In genomic region chr9:137067860-137068538, GRCh38 we compare ENCODE assay signal across 8 cellular contexts. TPM values are rescaled to one million over a fixed set of nuclear protein-coding genes. Genes with fewer than 3 reads are reported as not detected.
DNase-seq lines count a peak whose midpoint lies in the region; ATAC-seq and TF ChIP-seq lines count a peak whose summit lies in the region.

No MANE protein-coding gene starts in this region.

- H3K36me3 ChIP-seq in OCI-LY3 (replicated peaks; ENCODE audit: low read depth, low read length): no peaks in the 10 kb centered on the region

- CTCF ChIA-PET in activated CD8-positive, alpha-beta memory T cell treated with anti-CD3 and anti-CD28 coated beads, Interleukin-2, amount 10 ng/mL, durations not matched to agents 7 days and 5 days (lab: Charles Lee): interaction anchor here (0.6 to 10.2 kb wide), 53 partner anchors 9 to 338 kb away, joined by 3 to 183 read pairs (median 5); partner anchors contain the start of genes ABCA2, AJM1, CCDC183 and CYSRT1

- H3K9ac ChIP-seq in OCI-LY3 (ENCODE audit: low read length): no peak overlapping the region

- H3K4me3 Mint-ChIP-seq in activated CD8-positive, alpha-beta memory T cell treated with anti-CD3 and anti-CD28 coated beads, Interleukin-2, amount 10 ng/mL, durations not matched to agents 7 days and 5 days: peak overlapping the region; percentile 41
- peak overlapping the region; percentile 63 to 78 for H3K4me3 Mint-ChIP-seq in effector memory CD8-positive, alpha-beta T cell

- peaks cover 15% of the 10 kb centered on the region for H3K79me2 ChIP-seq in OCI-LY3 (ENCODE audit: low read length)

- H3K27me3 Mint-ChIP-seq in activated CD8-positive, alpha-beta memory T cell treated with anti-CD3 and anti-CD28 coated beads, Interleukin-2, amount 10 ng/mL, durations not matched to agents 7 days and 5 days: no peaks in the 10 kb centered on the region
- H3K27me3 Mint-ChIP-seq in effector memory CD8-positive, alpha-beta T cell: peaks cover 0 to 7% of the 10 kb centered on the region in 2 donors

- peaks cover 26% of the 10 kb centered on the region for H4K20me1 ChIP-seq in OCI-LY3 (ENCODE audit: insufficient read depth, low read length)

- TF ChIP-seq CTCF in OCI-LY3 (IDR thresholded peaks at IDR 0.05; ENCODE audit: low read depth, low read length): peak; percentile 53

- no peak overlapping the region for H3K4me3 ChIP-seq in OCI-LY3 (ENCODE audit: low read length)

- no peaks in the 10 kb centered on the region for H3K9me3 ChIP-seq in OCI-LY3 (ENCODE audit: insufficient read depth, low read length)

- peak; percentile 48 for ATAC-seq in activated CD8-positive, alpha-beta memory T cell treated with anti-CD3 and anti-CD28 coated beads, Interleukin-2, amount 10 ng/mL, durations not matched to agents 7 days and 5 days
- peak; percentile 56 for ATAC-seq in effector memory CD8-positive, alpha-beta T cell (replicated peaks)
- no peak for ATAC-seq in HG02938 (IDR thresholded peaks at IDR 0.05; ENCODE audit: unreplicated experiment)

- H3K4me1 ChIP-seq in OCI-LY3 (ENCODE audit: low read length): peaks cover 23% of the 10 kb centered on the region

- no peaks in the 10 kb centered on the region for H3K9me3 Mint-ChIP-seq in activated CD8-positive, alpha-beta memory T cell treated with anti-CD3 and anti-CD28 coated beads, Interleukin-2, amount 10 ng/mL, durations not matched to agents 7 days and 5 days (ENCODE audit: low read depth)
- H3K9me3 Mint-ChIP-seq in effector memory CD8-positive, alpha-beta T cell: no peaks in the 10 kb centered on the region

- DNase-seq in GM04504 (ENCODE audit: low read depth) (peak; percentile 40), HuH-7 (ENCODE audit: low spot score) (peak; percentile 96), middle frontal gyrus (ENCODE audit: extremely low spot score, low spot score) (peak; percentile 68)
- peak; percentile 91 for DNase-seq in activated CD8-positive, alpha-beta memory T cell treated with anti-CD3 and anti-CD28 coated beads, Interleukin-2, amount 10 ng/mL, durations not matched to agents 7 days and 5 days
- peak; percentile 81 to 87 (median 84) for DNase-seq in effector memory CD8-positive, alpha-beta T cell
- peak; percentile 65 to 78 for DNase-seq in stimulated activated CD8-positive, alpha-beta memory T cell treated with anti-CD3 and anti-CD28 coated beads, Interleukin-7, amount 100 ng/mL, for 1 hour (ENCODE audit: low read depth in 2 of 2)

- peaks cover 28% of the 10 kb centered on the region for H3K4me1 Mint-ChIP-seq in activated CD8-positive, alpha-beta memory T cell treated with anti-CD3 and anti-CD28 coated beads, Interleukin-2, amount 10 ng/mL, durations not matched to agents 7 days and 5 days
- peaks cover 10 to 15% of the 10 kb centered on the region in 2 donors for H3K4me1 Mint-ChIP-seq in effector memory CD8-positive, alpha-beta T cell (ENCODE audit: low read depth in 2 of 2)

- peak overlapping the region; percentile 63 for H3K27ac Mint-ChIP-seq in activated CD8-positive, alpha-beta memory T cell treated with anti-CD3 and anti-CD28 coated beads, Interleukin-2, amount 10 ng/mL, durations not matched to agents 7 days and 5 days
- H3K27ac Mint-ChIP-seq in effector memory CD8-positive, alpha-beta T cell: peak overlapping the region; percentile 62 to 85

- H3K27me3 ChIP-seq in OCI-LY3 (ENCODE audit: low read depth, low read length): no peaks in the 10 kb centered on the region

- H3K27ac ChIP-seq in OCI-LY3 (ENCODE audit: low read length): no peak overlapping the region

- H2AFZ ChIP-seq in OCI-LY3 (ENCODE audit: low read depth, low read length): no peak overlapping the region

- peaks cover 4% of the 10 kb centered on the region for H3K36me3 Mint-ChIP-seq in activated CD8-positive, alpha-beta memory T cell treated with anti-CD3 and anti-CD28 coated beads, Interleukin-2, amount 10 ng/mL, durations not matched to agents 7 days and 5 days
- H3K36me3 Mint-ChIP-seq in effector memory CD8-positive, alpha-beta T cell (ENCODE audit: insufficient read depth): peaks cover 8% of the 10 kb centered on the region

- peak overlapping the region; percentile 97 for H3K4me2 ChIP-seq in OCI-LY3 (ENCODE audit: low read length)

RNA-seq across cellular contexts. Expression of gene SAPCD2, which starts 2.4 kb away (rescaled TPM):
- total RNA-seq in activated CD8-positive, alpha-beta memory T cell treated with anti-CD3 and anti-CD28 coated beads, Interleukin-2, amount 10 ng/mL, durations not matched to agents 7 days and 5 days: 10 to 100 TPM; 31.9 to 40.1 TPM

RNA-seq across cellular contexts. Expression of gene UAP1L1, which starts 9.3 kb away (rescaled TPM):
- total RNA-seq in activated CD8-positive, alpha-beta memory T cell treated with anti-CD3 and anti-CD28 coated beads, Interleukin-2, amount 10 ng/mL, durations not matched to agents 7 days and 5 days: 10 to 100 TPM; 32.6 to 35.3 TPM

RNA-seq across cellular contexts. Expression of gene ENTPD2, which starts 14.1 kb away (rescaled TPM):
- not detected for total RNA-seq in activated CD8-positive, alpha-beta memory T cell treated with anti-CD3 and anti-CD28 coated beads, Interleukin-2, amount 10 ng/mL, durations not matched to agents 7 days and 5 days

RNA-seq across cellular contexts. Expression of gene MAN1B1, which starts 18.8 kb away (rescaled TPM):
- total RNA-seq in activated CD8-positive, alpha-beta memory T cell treated with anti-CD3 and anti-CD28 coated beads, Interleukin-2, amount 10 ng/mL, durations not matched to agents 7 days and 5 days: 10 to 100 TPM; 43.8 to 60.6 TPM

RNA-seq across cellular contexts. Expression of gene NPDC1, which starts 22.0 kb away (rescaled TPM):
- 10 to 100 TPM; 30.4 to 55.6 TPM for total RNA-seq in activated CD8-positive, alpha-beta memory T cell treated with anti-CD3 and anti-CD28 coated beads, Interleukin-2, amount 10 ng/mL, durations not matched to agents 7 days and 5 days

Comparison
In these comparisons a context has a peak if more than half of its experiments do, and no peak if none do; other contexts are left out.
1. DNase-seq: peak in every context shown above with its lines; median percentile 96 in HuH-7; 91 in activated CD8-positive, alpha-beta memory T cell treated with anti-CD3 and anti-CD28 coated beads, Interleukin-2, amount 10 ng/mL, durations not matched to agents 7 days and 5 days; 84 in effector memory CD8-positive, alpha-beta T cell; 72 in stimulated activated CD8-positive, alpha-beta memory T cell treated with anti-CD3 and anti-CD28 coated beads, Interleukin-7, amount 100 ng/mL, for 1 hour; 68 in middle frontal gyrus; 40 in GM04504.